Comparison of ENCODE assay signal across 1 cellular context in genomic region chr3:172192830-172193415, GRCh38.
TF ChIP-seq lines count a peak whose summit lies in the region.

No MANE protein-coding gene starts in this region.

TF ChIP-seq in HEK293, 187 proteins besides CTCF, POLR2A, EP300 and RAD21 (continued from another document):
- TF ChIP-seq TSHZ1 (tag by site-specific recombination; IDR thresholded peaks at IDR 0.05; ENCODE audit: borderline replicate concordance) = peak; percentile 58; the same call in 1 of the 2 replicates
- peak; percentile 63 for TF ChIP-seq FEZF1 (tag by site-specific recombination; IDR thresholded peaks at IDR 0.05)
- no peak for TF ChIP-seq ZNF280C (tag by site-specific recombination; IDR thresholded peaks at IDR 0.05)
- TF ChIP-seq ZNF837 (tag by site-specific recombination; IDR thresholded peaks at IDR 0.05) = no peak
- peak; percentile 74 for TF ChIP-seq ZNF629 (tag by site-specific recombination; IDR thresholded peaks at IDR 0.05)
- TF ChIP-seq ZNF449 (tag by site-specific recombination; IDR thresholded peaks at IDR 0.05) = no peak
- no peak for TF ChIP-seq ZNF639 (tag by site-specific recombination; IDR thresholded peaks at IDR 0.05)
- TF ChIP-seq KLF8 (tag by site-specific recombination; IDR thresholded peaks at IDR 0.05) = 0 out of 2 replicates have a peak, but pooled peaks have one; percentile 20
- TF ChIP-seq WT1 (tag by site-specific recombination; IDR thresholded peaks at IDR 0.05) = peak; percentile 95
- no peak for TF ChIP-seq ZNF362 (tag by site-specific recombination; IDR thresholded peaks at IDR 0.05)
- TF ChIP-seq ZNF510 (tag by site-specific recombination; IDR thresholded peaks at IDR 0.05; ENCODE audit: insufficient replicate concordance) = no peak
- TF ChIP-seq KLF17 (tag by site-specific recombination; IDR thresholded peaks at IDR 0.05) = peak; percentile 90
- no peak for TF ChIP-seq BCL11B (tag by site-specific recombination; IDR thresholded peaks at IDR 0.05; ENCODE audit: low read depth)
- no peak for TF ChIP-seq ZNF292 (tag by site-specific recombination; IDR thresholded peaks at IDR 0.05; ENCODE audit: borderline replicate concordance, low read depth)
- no peak for TF ChIP-seq ZFP37 (tag by site-specific recombination; IDR thresholded peaks at IDR 0.05)
- no peak for TF ChIP-seq GLIS2 (tag by site-specific recombination; IDR thresholded peaks at IDR 0.05)
- no peak for TF ChIP-seq ZNF433 (tag by site-specific recombination; IDR thresholded peaks at IDR 0.05; ENCODE audit: low read depth)
- TF ChIP-seq GLI2 (tag by site-specific recombination; IDR thresholded peaks at IDR 0.05; ENCODE audit: borderline replicate concordance, low read depth) = no peak
- no peak for TF ChIP-seq ZNF704 (tag by site-specific recombination; IDR thresholded peaks at IDR 0.05)
- TF ChIP-seq ZNF707 (tag by site-specific recombination; IDR thresholded peaks at IDR 0.05) = no peak
- peak; percentile 79; the same call in 1 of the 2 replicates for TF ChIP-seq INSM2 (tag by site-specific recombination; IDR thresholded peaks at IDR 0.05)
- TF ChIP-seq ZNF202 (tag by site-specific recombination; IDR thresholded peaks at IDR 0.05; ENCODE audit: borderline replicate concordance) = no peak
- no peak for TF ChIP-seq PBX3 (CRISPR knock-in tag; IDR thresholded peaks at IDR 0.05)
- peak; percentile 52; the same call in 1 of the 2 replicates for TF ChIP-seq HIC1 (tag by site-specific recombination; IDR thresholded peaks at IDR 0.05)
- TF ChIP-seq KLF7 (tag by site-specific recombination; IDR thresholded peaks at IDR 0.05; ENCODE audit: borderline replicate concordance) = no peak
